ENCODE assay signal across 8 cellular contexts in the genomic region with DNA sequence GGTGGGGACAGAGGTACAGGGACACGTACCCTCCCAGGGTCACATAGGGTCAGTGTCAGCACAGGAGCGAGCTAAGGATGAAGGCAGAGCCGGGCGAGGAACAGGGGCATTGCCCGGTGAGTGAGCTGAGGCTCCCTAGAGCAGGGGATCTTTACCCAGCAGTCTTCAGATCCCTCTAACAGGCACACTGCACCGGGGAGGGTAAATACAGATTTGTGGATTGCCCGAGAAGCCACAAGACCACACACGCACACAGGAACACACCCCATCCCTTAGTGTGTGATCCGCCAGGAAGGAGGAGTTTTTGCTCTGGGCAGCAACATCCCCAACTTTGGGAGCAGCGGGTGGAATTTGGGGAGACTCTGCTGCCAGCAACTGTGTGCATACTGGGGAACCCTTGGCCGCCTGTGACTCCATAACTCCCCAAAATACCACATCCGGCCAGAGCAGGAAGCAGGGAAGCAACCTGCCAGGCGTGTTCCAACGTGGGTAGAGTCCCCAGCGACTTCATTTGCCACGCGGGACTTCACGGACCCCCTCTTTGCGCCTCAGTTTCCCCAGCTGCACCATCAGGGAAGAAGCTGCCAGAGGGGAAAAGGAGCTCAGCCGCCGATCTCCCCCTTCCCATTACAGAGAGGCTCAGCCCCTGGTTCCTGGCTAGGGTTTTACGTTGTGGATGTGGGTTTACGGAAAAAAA. TPM values are rescaled to one million over a fixed set of nuclear protein-coding genes. Genes with fewer than 3 reads are reported as not detected.
A peak's percentile ranks its signal among the peaks of the same experiment; 100 is the strongest.
DNase-seq lines count a peak whose midpoint lies in the region; ATAC-seq and TF ChIP-seq lines count a peak whose summit lies in the region.

No MANE protein-coding gene starts in this region.

- ATAC-seq in HG03432 (IDR thresholded peaks at IDR 0.05; ENCODE audit: unreplicated experiment) (peak; percentile 13), aorta (ENCODE audit: low FRiP score) (peak; percentile 5), HG02840 (IDR thresholded peaks at IDR 0.05; ENCODE audit: low FRiP score, unreplicated experiment) (no peak)
- ATAC-seq in natural killer cell treated with Interleukin-12 subunit alpha and Interleukin-12 subunit beta and Interleukin-15 and Interleukin-18, amount 100 ng/mL, for 72 hours, result peak; percentile 18 to 33

- H3K4me1 Mint-ChIP-seq in Caco-2 (ENCODE audit: low read depth, unreplicated experiment), result peaks cover 29% of the 10 kb centered on the region
- peaks cover 21 to 22% of the 10 kb centered on the region in 2 donors for H3K4me1 Mint-ChIP-seq in natural killer cell treated with Interleukin-12 subunit alpha and Interleukin-12 subunit beta and Interleukin-15 and Interleukin-18, amount 100 ng/mL, for 72 hours (ENCODE audit: low read depth in 2 of 2)

- H3K27ac Mint-ChIP-seq in Caco-2 (ENCODE audit: unreplicated experiment), result peak overlapping the region; percentile 94
- peak overlapping the region; percentile 83 to 98 for H3K27ac Mint-ChIP-seq in natural killer cell treated with Interleukin-12 subunit alpha and Interleukin-12 subunit beta and Interleukin-15 and Interleukin-18, amount 100 ng/mL, for 72 hours

- intact Hi-C loops in Caco-2 (cut with micrococcal nuclease; ENCODE audit: unreplicated experiment), result loop anchor here (1.0 to 5.0 kb wide), 2 partner anchors 58 to 83 kb away; partner anchors contain the start of gene TLE6
- intact Hi-C loops in aorta (cut with DNase I), result loop anchor here (2.0 to 5.0 kb wide), 2 partner anchors 53 to 58 kb away; partner anchors contain the start of gene TLE6 (in 1 of the 2)

- CTCF ChIA-PET in Caco-2 (lab: Charles Lee), result interaction anchor here (0.6 to 2.2 kb wide), 8 partner anchors 53 to 387 kb away, joined by 3 to 16 read pairs (median 3); partner anchors contain the start of gene TLE6

- no peaks in the 10 kb centered on the region for H3K9me3 Mint-ChIP-seq in Caco-2 (ENCODE audit: unreplicated experiment)
- H3K9me3 Mint-ChIP-seq in natural killer cell treated with Interleukin-12 subunit alpha and Interleukin-12 subunit beta and Interleukin-15 and Interleukin-18, amount 100 ng/mL, for 72 hours, result no peaks in the 10 kb centered on the region

- TF ChIP-seq CTCF in Caco-2 (IDR thresholded peaks at IDR 0.05; ENCODE audit: insufficient read depth in 1 of 2, low read depth in 1 of 2, low read length in 1 of 2, severe bottlenecking in 1 of 2, unreplicated experiment in 1 of 2), result no peak
- TF ChIP-seq CTCF in VCaP (conservative IDR thresholded peaks at IDR 0.05), result no peak
- TF ChIP-seq CTCF in epithelial cell of esophagus (IDR thresholded peaks at IDR 0.05; ENCODE audit: insufficient read depth, low read depth, low read length, missing control alignments), result no peak

- H3K27ac ChIP-seq in VCaP (peak overlapping the region; percentile 78), aorta (ENCODE audit: low read depth in 1 of 2, low read length in 2 of 2) (no peak overlapping the region)

- H3K36me3 Mint-ChIP-seq in Caco-2 (ENCODE audit: insufficient read depth, unreplicated experiment), result peaks cover 27% of the 10 kb centered on the region
- H3K36me3 Mint-ChIP-seq in natural killer cell treated with Interleukin-12 subunit alpha and Interleukin-12 subunit beta and Interleukin-15 and Interleukin-18, amount 100 ng/mL, for 72 hours, result no peaks in the 10 kb centered on the region

- DNase-seq in Caco-2 (peak in 1 of 2 experiments; percentile 54), epithelial cell of esophagus (ENCODE audit: low read depth) (peak; percentile 41), aorta (no peak), GM19238 (ENCODE audit: insufficient read length, low spot score) (no peak)
- DNase-seq in natural killer cell treated with Interleukin-12 subunit alpha and Interleukin-12 subunit beta and Interleukin-15 and Interleukin-18, amount 100 ng/mL, for 72 hours (ENCODE audit: low spot score), result no peak

- BruUV-seq in Caco-2 (replicated peaks; lab: Mats Ljungman, UMichigan), result TSS peak; percentile 99

- H3K4me3 ChIP-seq in Caco-2 (ENCODE audit: low read depth, low read length) (peak overlapping the region; percentile 46), epithelial cell of esophagus (ENCODE audit: low read length) (peak overlapping the region; percentile 65), aorta (ENCODE audit: low read length in 2 of 2) (peak overlapping the region; percentile 8 to 33)

- H3K4me3 Mint-ChIP-seq in Caco-2 (ENCODE audit: unreplicated experiment), result peak overlapping the region; percentile 90
- peak overlapping the region; percentile 89 for H3K4me3 Mint-ChIP-seq in natural killer cell treated with Interleukin-12 subunit alpha and Interleukin-12 subunit beta and Interleukin-15 and Interleukin-18, amount 100 ng/mL, for 72 hours

- WGBS in aorta, 2 donors, result 6 to 7% methylated on average over 23 of the region's 23 CpGs

- H3K27me3 ChIP-seq in Caco-2 (replicated peaks; ENCODE audit: control insufficient read depth, insufficient read depth, low read length), result no peaks in the 10 kb centered on the region
- H3K27me3 ChIP-seq in aorta (ENCODE audit: control insufficient read depth in 1 of 2, insufficient read depth in 2 of 2, low read length in 1 of 2), result no peaks in the 10 kb centered on the region

- H3K27me3 Mint-ChIP-seq in Caco-2 (ENCODE audit: insufficient read depth, unreplicated experiment), result no peaks in the 10 kb centered on the region
- peaks cover 7 to 9% of the 10 kb centered on the region in 2 donors for H3K27me3 Mint-ChIP-seq in natural killer cell treated with Interleukin-12 subunit alpha and Interleukin-12 subunit beta and Interleukin-15 and Interleukin-18, amount 100 ng/mL, for 72 hours

- POLR2A ChIA-PET in Caco-2 (lab: Charles Lee), result interaction anchor here (1.0 to 3.0 kb wide), 7 partner anchors 12 to 953 kb away, joined by 3 to 24 read pairs (median 5); partner anchors contain the start of genes THOP1 and TLE6

- H3K9me3 ChIP-seq in Caco-2 (no peaks in the 10 kb centered on the region), aorta (ENCODE audit: control insufficient read depth, low read length) (no peaks in the 10 kb centered on the region)

- H3K36me3 ChIP-seq in Caco-2 (ENCODE audit: control insufficient read depth, insufficient read depth, low read length), result no peaks in the 10 kb centered on the region
- no peaks in the 10 kb centered on the region for H3K36me3 ChIP-seq in aorta (ENCODE audit: control insufficient read depth in 1 of 2, insufficient read depth in 2 of 2, low read length in 1 of 2)

- H3K4me1 ChIP-seq in Caco-2 (peaks cover 29% of the 10 kb centered on the region), aorta (ENCODE audit: control insufficient read depth in 1 of 2, insufficient read depth in 2 of 2, low read length in 2 of 2) (no peaks in the 10 kb centered on the region)

RNA-seq across cellular contexts. Expression of gene TLE2, which starts 5.9 kb away (rescaled TPM):
- total RNA-seq in Caco-2 (2022) (29.2 and 31.3 TPM in 2 replicates), aorta (10 to 100 TPM; 32.9 to 54.8 TPM)
- total RNA-seq in natural killer cell treated with Interleukin-12 subunit alpha and Interleukin-12 subunit beta and Interleukin-15 and Interleukin-18, amount 100 ng/mL, for 72 hours, result 1 to 10 TPM; 1.3 to 3.2 TPM
- polyA plus RNA-seq in aorta, result 100 to 1,000 TPM in 1 of 2 donors, 10 to 100 TPM in 1; 32.7 to 127 TPM

RNA-seq across cellular contexts. Expression of gene TLE5, which starts 27.3 kb away (rescaled TPM):
- total RNA-seq in Caco-2 (2022) (132 and 144 TPM in 2 replicates), aorta (100 to 1,000 TPM; 305 to 374 TPM)
- total RNA-seq in natural killer cell treated with Interleukin-12 subunit alpha and Interleukin-12 subunit beta and Interleukin-15 and Interleukin-18, amount 100 ng/mL, for 72 hours, result 100 to 1,000 TPM; 242 to 309 TPM
- 100 to 1,000 TPM; 598 to 642 TPM for polyA plus RNA-seq in aorta

RNA-seq across cellular contexts. Expression of gene TLE6, which starts 57.6 kb away (rescaled TPM):
- 1.4 and 1.9 TPM in 2 replicates for total RNA-seq in Caco-2 (2022)
- 1 to 10 TPM in 1 of 2 donors, under 1 TPM in 1; 0.45 to 1.8 TPM for total RNA-seq in natural killer cell treated with Interleukin-12 subunit alpha and Interleukin-12 subunit beta and Interleukin-15 and Interleukin-18, amount 100 ng/mL, for 72 hours
- 1 to 10 TPM in 1 of 2 donors, under 1 TPM in 1; 0.65 to 3.5 TPM for total RNA-seq in aorta
- polyA plus RNA-seq in aorta, result 10 to 100 TPM in 1 of 2 donors, 1 to 10 TPM in 1; 4.0 to 12.0 TPM

RNA-seq across cellular contexts. Expression of gene GNA11, which starts 59.2 kb away (rescaled TPM):
- total RNA-seq in Caco-2 (2022), result 50.0 and 50.7 TPM in 2 replicates
- total RNA-seq in natural killer cell treated with Interleukin-12 subunit alpha and Interleukin-12 subunit beta and Interleukin-15 and Interleukin-18, amount 100 ng/mL, for 72 hours, result 1 to 10 TPM in 1 of 2 donors, under 1 TPM in 1; 1.00 to 1.3 TPM
- 10 to 100 TPM; 57.1 to 65.6 TPM for total RNA-seq in aorta
- 10 to 100 TPM; 43.2 to 44.2 TPM for polyA plus RNA-seq in aorta
